In genomic region chr2:45770773-45771172, GRCh38 we compare ENCODE assay signal across 16 cellular contexts.
DNase-seq lines count a peak whose midpoint lies in the region; ATAC-seq and TF ChIP-seq lines count a peak whose summit lies in the region.
"Had no signal": no experiment of that assay in that cellular context is flagged by ENCODE, and none has a peak within 500 bp of the region (broad histone marks: within the 10 kb centered on the region; RNA-seq: fewer than 3 reads in every experiment).

No MANE protein-coding gene starts in this region.

- no peaks in the 10 kb centered on the region for H3K79me1 ChIP-seq in neuronal stem cell (ENCODE audit: low read depth, low read length)

- peaks cover 0 to 60% of the 10 kb centered on the region in 2 donors for H3K4me1 ChIP-seq in right atrium auricular region
- H3K4me1 ChIP-seq in neuronal stem cell (ENCODE audit: control insufficient read depth in 2 of 2, insufficient read depth in 1 of 2, low read depth in 1 of 2, low read length in 2 of 2), result peaks cover 18 to 22% of the 10 kb centered on the region in 2 donors
- peaks cover 0 to under 1% of the 10 kb centered on the region in 2 donors for H3K4me1 ChIP-seq in aorta (ENCODE audit: control insufficient read depth in 1 of 2, insufficient read depth in 2 of 2, low read length in 2 of 2)

- no peak overlapping the region for H4K91ac ChIP-seq in neuronal stem cell (ENCODE audit: low read depth, low read length, poor library complexity)

- no peak overlapping the region for H3K9ac ChIP-seq in neuronal stem cell (ENCODE audit: low read depth, low read length, poor library complexity)

- H3K9me3 ChIP-seq in right atrium auricular region (no peaks in the 10 kb centered on the region), neuronal stem cell (replicated peaks in 1 of 2; ENCODE audit: control insufficient read depth in 2 of 2, insufficient read depth in 1 of 2, low read depth in 1 of 2, low read length in 2 of 2) (no peaks in the 10 kb centered on the region), aorta (ENCODE audit: control insufficient read depth, low read length) (no peaks in the 10 kb centered on the region)

- peak overlapping the region; percentile 76 to 78 for H3K27ac ChIP-seq in right atrium auricular region
- peak overlapping the region; percentile 65 for H3K27ac ChIP-seq in neuronal stem cell (replicated peaks; ENCODE audit: low read length)
- no peak overlapping the region for H3K27ac ChIP-seq in aorta (ENCODE audit: low read depth in 1 of 2, low read length in 2 of 2)

- H2BK12ac ChIP-seq in neuronal stem cell (ENCODE audit: low read length), result no peak overlapping the region

- H3K27me3 ChIP-seq in right atrium auricular region, result no peaks in the 10 kb centered on the region
- no peaks in the 10 kb centered on the region for H3K27me3 ChIP-seq in neuronal stem cell (ENCODE audit: control insufficient read depth in 3 of 3, insufficient read depth in 3 of 3, low read depth in 1 of 3, low read length in 3 of 3)
- no peaks in the 10 kb centered on the region for H3K27me3 ChIP-seq in aorta (ENCODE audit: control insufficient read depth in 1 of 2, insufficient read depth in 2 of 2, low read length in 1 of 2)

- DNase-seq in right atrium auricular region (ENCODE audit: low spot score), result no peak
- DNase-seq in Right ventricle myocardium superior, result no peak
- peak; percentile 38 for DNase-seq in fibroblast of mammary gland (ENCODE audit: low read depth)
- DNase-seq in neuronal stem cell (ENCODE audit: low spot score), result no peak
- DNase-seq in aorta, result no peak
- DNase-seq in NCI-H446 (lab: John Stamatoyannopoulos, UW), result no peak
- DNase-seq in NOMO-1 (lab: John Stamatoyannopoulos, UW; ENCODE audit: unreplicated experiment in 2 of 2), result no peak
- no peak for DNase-seq in T-helper 2 cell
- DNase-seq: activated CD4-positive, alpha-beta T cell treated with anti-CD3 and anti-CD28 coated beads, Interleukin-2, amount 10 ng/mL, durations not matched to agents 24 days and 14 days; activated T-cell treated with anti-CD3 and anti-CD28 coated beads, Interleukin-2, amount 50 U/mL, for 48 hours; kidney glomerular epithelial cell; naive thymus-derived CD4-positive, alpha-beta T cell; NCI-H1930; NCI-H774; T-helper 9 cell had no signal

- H2BK120ac ChIP-seq in neuronal stem cell (ENCODE audit: low read depth, low read length), result no peak overlapping the region

- H2AK5ac ChIP-seq in neuronal stem cell (ENCODE audit: low read depth, low read length), result no peak overlapping the region

- peak overlapping the region in 1 of 2 donors; percentile 31 for H3K4me3 ChIP-seq in right atrium auricular region
- H3K4me3 ChIP-seq in fibroblast of mammary gland (ENCODE audit: control insufficient read depth, low read depth, low read length), result no peak overlapping the region
- no peak overlapping the region for H3K4me3 ChIP-seq in neuronal stem cell (ENCODE audit: low read length in 2 of 2)
- no peak overlapping the region for H3K4me3 ChIP-seq in aorta (ENCODE audit: low read length in 2 of 2)

- no peak overlapping the region for H4K8ac ChIP-seq in neuronal stem cell (ENCODE audit: low read depth, low read length)

- H3K36me3 ChIP-seq in right atrium auricular region (no peaks in the 10 kb centered on the region), neuronal stem cell (replicated peaks in 1 of 2; ENCODE audit: control insufficient read depth in 2 of 2, insufficient read depth in 2 of 2, low read length in 2 of 2) (no peaks in the 10 kb centered on the region), aorta (ENCODE audit: control insufficient read depth in 1 of 2, insufficient read depth in 2 of 2, low read length in 1 of 2) (no peaks in the 10 kb centered on the region)

- ATAC-seq in Right ventricle myocardium superior (ENCODE audit: poor library complexity), result no peak
- ATAC-seq in aorta (ENCODE audit: low FRiP score), result peak; percentile 42
- ATAC-seq: stimulated activated memory B cell treated with anti-CD40 and anti-IgM and Interleukin-4, amounts not matched to agents 10 μg/mL and 1 μg/mL and 100 μg/mL, for 72 hours had no signal

- H3K18ac ChIP-seq in neuronal stem cell (ENCODE audit: low read length), result no peak overlapping the region

- intact Hi-C loops in Right ventricle myocardium superior (cut with DNase I) (no loop called here), aorta (cut with DNase I) (no loop called here)

- H3K4me2 ChIP-seq in neuronal stem cell (ENCODE audit: insufficient read depth, low read length, poor library complexity, severe bottlenecking), result peak overlapping the region; percentile 27

- no peak overlapping the region for H3K4ac ChIP-seq in neuronal stem cell (ENCODE audit: low read length)

- TF ChIP-seq CTCF in right atrium auricular region (IDR thresholded peaks at IDR 0.05) (no peak), fibroblast of mammary gland (conservative IDR thresholded peaks at IDR 0.05; ENCODE audit: control insufficient read depth, insufficient read depth, low read depth, low read length) (no peak)

- H3K14ac ChIP-seq in neuronal stem cell (ENCODE audit: low read length), result no peak overlapping the region

- no peak overlapping the region for H2BK5ac ChIP-seq in neuronal stem cell (ENCODE audit: low read length)

- WGBS in neuronal stem cell (ENCODE audit: extremely low coverage in 2 of 2, insufficient read length in 2 of 2, insufficient replicate concordance in 1 of 2), 2 donors, result no CpG with 5 or more reads among the region's 1 CpG
- WGBS in aorta, 2 donors, result 13 to 35% methylated on average over 1 of the region's 1 CpG

- H3K23ac ChIP-seq in neuronal stem cell (ENCODE audit: low read depth, low read length, poor library complexity), result no peak overlapping the region

- no peak overlapping the region for H2BK15ac ChIP-seq in neuronal stem cell (ENCODE audit: low read length)

- H2AFZ ChIP-seq in neuronal stem cell (ENCODE audit: low read length), result peak overlapping the region; percentile 46

Comparison
In these comparisons a context has a peak if more than half of its experiments do, and no peak if none do; other contexts are left out.
1. H3K27ac ChIP-seq: peak in right atrium auricular region (2 of 2) and neuronal stem cell (single experiment); none in aorta (0 of 2).